ENCODE assay signal across 23 cellular contexts in the genomic region with DNA sequence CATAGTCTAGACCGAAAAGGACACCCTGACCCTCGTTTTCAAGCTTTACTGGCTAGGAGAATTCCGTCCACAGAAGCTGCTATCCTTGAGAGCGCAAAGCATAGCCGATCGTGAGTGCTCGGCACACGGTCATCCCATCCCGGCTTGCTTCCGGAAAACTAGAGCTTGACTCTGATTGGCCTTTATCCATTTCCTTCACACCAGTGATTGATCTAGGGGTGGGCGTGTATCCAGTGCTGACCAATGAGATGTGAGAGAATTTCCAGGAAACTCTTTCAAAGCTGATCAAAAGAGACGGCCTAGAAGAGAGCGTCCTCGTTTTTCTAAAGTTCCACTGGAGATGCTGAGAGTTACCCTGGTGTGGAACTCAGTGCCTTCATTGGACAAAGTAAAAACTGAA. TPM values are rescaled to one million over a fixed set of nuclear protein-coding genes. Genes with fewer than 3 reads are reported as not detected.
DNase-seq lines count a peak whose midpoint lies in the region; ATAC-seq, FAIRE-seq and TF ChIP-seq lines count a peak whose summit lies in the region.
"Had no signal": no experiment of that assay in that cellular context is flagged by ENCODE, and none has a peak within 500 bp of the region (broad histone marks: within the 10 kb centered on the region; RNA-seq: fewer than 3 reads in every experiment).

No MANE protein-coding gene starts in this region.

- 0 out of 2 replicates have a peak overlapping the region, but pooled peaks have one; percentile 32 for H2AFZ ChIP-seq in K562 (ENCODE audit: low read depth, low read length)
- H2AFZ ChIP-seq: PC-9 had no signal

- TF ChIP-seq EP300 in K562 (IDR thresholded peaks at IDR 0.05; ENCODE audit: low read length) = no peak

- H3K4me1 ChIP-seq in K562 (replicated peaks in 1 of 2; ENCODE audit: control insufficient read depth in 2 of 2, insufficient read depth in 2 of 2, low read length in 2 of 2) = no peaks in the 10 kb centered on the region

- no peaks in the 10 kb centered on the region for H3K27me3 ChIP-seq in K562 (ENCODE audit: control insufficient read depth in 2 of 2, insufficient read depth in 2 of 2, low read length in 2 of 2)
- H3K27me3 ChIP-seq: BLaER1 treated with 17β-estradiol and CSF1 and Interleukin-3, amounts not matched to agents 10 nM and 100 nM had no signal

- no peak overlapping the region for H3K4me3 Mint-ChIP-seq in osteocyte (ENCODE audit: unreplicated experiment)
- H3K4me3 Mint-ChIP-seq: CD8-positive, alpha-beta T cell; T-helper 1 cell treated with Interleukin-12 subunit alpha and Interleukin-12 subunit beta and Interleukin-4 antibody, amounts not matched to agents 30 μg/mL and 1 μg/mL, for 36 hours had no signal

- CTCF ChIA-PET in K562 (lab: Yijun Ruan, JAX; ENCODE audit: low intra/inter-chr PET ratio) = no interaction called here

- no peaks in the 10 kb centered on the region for H3K9me3 ChIP-seq in K562 (replicated peaks; ENCODE audit: control insufficient read depth, insufficient read depth, low read depth, low read length)
- H3K9me3 ChIP-seq: BLaER1 treated with 17β-estradiol and CSF1 and Interleukin-3, amounts not matched to agents 10 nM and 100 nM had no signal

- no peaks in the 10 kb centered on the region for H3K36me3 Mint-ChIP-seq in osteocyte (ENCODE audit: unreplicated experiment)
- H3K36me3 Mint-ChIP-seq: CD8-positive, alpha-beta T cell had no signal

- H3K4me3 ChIP-seq in K562 = no peak overlapping the region
- H3K4me3 ChIP-seq: BLaER1 treated with 17β-estradiol and CSF1 and Interleukin-3, amounts not matched to agents 10 nM and 100 nM; PC-9 had no signal

- peaks cover 17% of the 10 kb centered on the region for H3K4me1 Mint-ChIP-seq in osteocyte (ENCODE audit: unreplicated experiment)

- intact Hi-C loops in K562 (cut with micrococcal nuclease) = no loop called here

- H3K4me2 ChIP-seq in K562 (ENCODE audit: insufficient read depth, low read length) = no peak overlapping the region
- H3K4me2 ChIP-seq: BLaER1 treated with 17β-estradiol and CSF1 and Interleukin-3, amounts not matched to agents 10 nM and 100 nM; PC-9 had no signal

- H4K20me1 ChIP-seq in K562 (replicated peaks; ENCODE audit: control insufficient read depth, insufficient read depth, low read length) = no peaks in the 10 kb centered on the region
- H4K20me1 ChIP-seq: BLaER1 treated with 17β-estradiol and CSF1 and Interleukin-3, amounts not matched to agents 10 nM and 100 nM had no signal

- BruUV-seq in K562 (replicated peaks; lab: Mats Ljungman, UMichigan) = no TSS peak

- in situ Hi-C loops in K562 (cut with MboI) = no loop called here

- no peaks in the 10 kb centered on the region for H3K9me3 Mint-ChIP-seq in osteocyte (ENCODE audit: unreplicated experiment)
- H3K9me3 Mint-ChIP-seq: CD8-positive, alpha-beta T cell had no signal

- TF ChIP-seq POLR2A in K562 (conservative IDR thresholded peaks at IDR 0.05) = no peak

- no peaks in the 10 kb centered on the region for H3K79me2 ChIP-seq in K562 (ENCODE audit: control insufficient read depth, insufficient read depth, low read length)

- H3K9ac ChIP-seq in K562 (ENCODE audit: insufficient read depth in 1 of 2, low read depth in 2 of 2, low read length in 2 of 2) = no peak overlapping the region
- H3K9ac ChIP-seq: BLaER1 treated with 17β-estradiol and CSF1 and Interleukin-3, amounts not matched to agents 10 nM and 100 nM had no signal

- no peaks in the 10 kb centered on the region for H3K36me3 ChIP-seq in K562 (ENCODE audit: control insufficient read depth, insufficient read depth, low read length)
- H3K36me3 ChIP-seq: BLaER1 treated with 17β-estradiol and CSF1 and Interleukin-3, amounts not matched to agents 10 nM and 100 nM had no signal

- no peak overlapping the region for H3K27ac ChIP-seq in K562 (ENCODE audit: extremely low read depth, low read depth, low read length)
- H3K27ac ChIP-seq: BLaER1 treated with 17β-estradiol and CSF1 and Interleukin-3, amounts not matched to agents 10 nM and 100 nM; PC-9 had no signal

- H3K27me3 Mint-ChIP-seq in osteocyte (ENCODE audit: unreplicated experiment) = no peaks in the 10 kb centered on the region

- peak; percentile 15 for DNase-seq in NCI-H1436 (lab: John Stamatoyannopoulos, UW)
- DNase-seq in NCI-H1436 treated with DMSO at 0.1 percent for 48 hours (lab: John Stamatoyannopoulos, UW) = no peak
- peak; percentile 30 for DNase-seq in NCI-H2227 treated with DMSO at 0.1 percent for 48 hours (lab: John Stamatoyannopoulos, UW)
- no peak for DNase-seq in K562 (ENCODE audit: extremely low read depth in 1 of 4, low spot score in 3 of 4)
- no peak for DNase-seq in activated effector memory CD4-positive, alpha-beta T cell treated with anti-CD3 and anti-CD28 coated beads, Interleukin-2, amount 50 U/mL, for 16 hours
- DNase-seq in NCI-H446 (lab: John Stamatoyannopoulos, UW) = no peak
- no peak for DNase-seq in osteocyte (ENCODE audit: extremely low spot score, unreplicated experiment)
- DNase-seq: 8988T; Calu3; CD8-positive, alpha-beta T cell; DMS53; GDM1; KBM-7; MM.1S; NCI-H1048; NCI-H526 treated with DMSO at 0.1 percent for 48 hours; PC-9; RPMI8226; SHP77 had no signal

- H3K27ac Mint-ChIP-seq in osteocyte (ENCODE audit: unreplicated experiment) = no peak overlapping the region
- H3K27ac Mint-ChIP-seq: T-helper 1 cell treated with Interleukin-12 subunit alpha and Interleukin-12 subunit beta and Interleukin-4 antibody, amounts not matched to agents 30 μg/mL and 1 μg/mL, for 36 hours had no signal

- POLR2A ChIA-PET in K562 (lab: Yijun Ruan, JAX) = interaction anchor here (0.9 to 1.4 kb wide), 2 partner anchors 11 to 14 kb away, joined by 3 read pairs; no protein-coding TSS in a partner anchor

- 62% methylated on average over 14 of the region's 14 CpGs for WGBS in K562 (ENCODE audit: insufficient coverage, low coverage, missing lambda C conversion rate)

- TF ChIP-seq CTCF in K562 (IDR thresholded peaks at IDR 0.05 in 2 of 3, conservative IDR thresholded peaks at IDR 0.05 in 1 of 3; ENCODE audit: insufficient read depth in 2 of 3, low read depth in 1 of 3, low read length in 3 of 3) = no peak
- no peak for TF ChIP-seq CTCF in osteocyte (IDR thresholded peaks at IDR 0.05)

- no peak for ATAC-seq in K562
- no peak for ATAC-seq in HG03342 (IDR thresholded peaks at IDR 0.05; ENCODE audit: unreplicated experiment)
- ATAC-seq: CD8-positive, alpha-beta T cell; HepG2 had no signal

- no peak for TF ChIP-seq RAD21 in K562 (CRISPR knock-in tag; conservative IDR thresholded peaks at IDR 0.05 in 1 of 2, IDR thresholded peaks at IDR 0.05 in 1 of 2)

- no peak for FAIRE-seq in K562 (lab: Jason Lieb, UNC)
- FAIRE-seq: HepG2 had no signal

- H3K9me1 ChIP-seq in K562 (ENCODE audit: control insufficient read depth, insufficient read depth, low read length) = no peaks in the 10 kb centered on the region

TF ChIP-seq in K562, 482 proteins besides CTCF, POLR2A, EP300 and RAD21:
- peak; percentile 6 for TF ChIP-seq NFYB (IDR thresholded peaks at IDR 0.05; ENCODE audit: extremely low read depth, insufficient read length)
- no peak for TF ChIP-seq RBM14 (IDR thresholded peaks at IDR 0.05; ENCODE audit: borderline replicate concordance, insufficient read depth, low read depth, low read length)
- TF ChIP-seq OTX1 (CRISPR knock-in tag; IDR thresholded peaks at IDR 0.05) = no peak
- TF ChIP-seq ZNF518B (CRISPR knock-in tag; IDR thresholded peaks at IDR 0.05) = no peak

RNA-seq across cellular contexts. Expression of gene NFATC2, which starts 41.0 kb away (rescaled TPM):
- total RNA-seq in K562 (2011; cell fraction: chromatin; rRNA removed; ENCODE audit: low replicate concordance) = 19.7 and 27.2 TPM in 2 replicates
- 7.7 and 10.9 TPM in 2 replicates for total RNA-seq in K562 (2011; cell fraction: nucleolus; rRNA removed)
- 16.1 and 29.1 TPM in 2 replicates for total RNA-seq in K562 (2011; cell fraction: nucleoplasm; rRNA removed)
- 2.5 and 3.7 TPM in 2 replicates for total RNA-seq in K562 (2014; rRNA removed)
- total RNA-seq in K562 (2014; rRNA removed; fragmentation: Illumina TruSeq; extraction: Trizol) = 2.7 and 3.0 TPM in 2 replicates
- 2.6 and 3.3 TPM in 2 replicates for total RNA-seq in K562 (2015; rRNA removed; fragmentation: Illumina TruSeq; extraction: Trizol)
- total RNA-seq in K562 (2021) = 11.2 and 11.3 TPM in 2 replicates
- 1.6 and 2.1 TPM in 2 replicates for polyA plus RNA-seq in K562 (2011; rRNA removed)
- 1.00 and 1.6 TPM in 2 replicates for polyA plus RNA-seq in K562 (2011; cell fraction: cytosol; rRNA removed)
- 5.3 and 5.7 TPM in 2 replicates for polyA plus RNA-seq in K562 (2011; cell fraction: nucleus; rRNA removed)
- 7.2 and 8.8 TPM in 2 replicates for polyA plus RNA-seq in K562 (2012)
- polyA plus RNA-seq in K562 (2014; fragmentation: Illumina TruSeq; extraction: Trizol) = 7.0 and 8.1 TPM in 2 replicates
- polyA plus RNA-seq in K562 (2014; fragmentation: Nextera tagmentation; extraction: Ambion mirVana) = 1 to 10 TPM; 1.9 to 4.1 TPM
- 3.8 and 4.0 TPM in 2 replicates for polyA plus RNA-seq in K562 (2014; rRNA removed)
- 2.7 and 4.2 TPM in 2 replicates for polyA minus RNA-seq in K562 (2011; rRNA and poly(A)+ RNA removed)
- polyA minus RNA-seq in K562 (2011; cell fraction: cytosol; rRNA and poly(A)+ RNA removed) = 4.4 and 4.8 TPM in 2 replicates
- polyA minus RNA-seq in K562 (2011; cell fraction: nucleus; rRNA and poly(A)+ RNA removed) = 4.3 TPM in 2 replicates
- total RNA-seq in osteocyte = 0.34 and 0.89 TPM in 2 replicates

Comparison
In these comparisons a context has a peak if more than half of its experiments do, and no peak if none do; other contexts are left out.
1. DNase-seq: peak in NCI-H1436 (single experiment) and NCI-H2227 treated with DMSO at 0.1 percent for 48 hours (single experiment); none in NCI-H1436 treated with DMSO at 0.1 percent for 48 hours (single experiment), K562 (0 of 4), activated effector memory CD4-positive, alpha-beta T cell treated with anti-CD3 and anti-CD28 coated beads, Interleukin-2, amount 50 U/mL, for 16 hours (single experiment), NCI-H446 (0 of 2) and osteocyte (single experiment).